Comparison of ENCODE assay signal across 1 cellular context in genomic region chr3:103170651-103171050, GRCh38.
TF ChIP-seq lines count a peak whose summit lies in the region.

No MANE protein-coding gene starts in this region.

TF ChIP-seq in GM12878, 131 proteins besides CTCF, POLR2A, EP300 and RAD21 (continued from another document):
- no peak for TF ChIP-seq CUX1 (IDR thresholded peaks at IDR 0.05; ENCODE audit: insufficient replicate concordance, low read depth, low read length)
- no peak for TF ChIP-seq STAT1 (conservative IDR thresholded peaks at IDR 0.05)
- TF ChIP-seq RCOR1 (conservative IDR thresholded peaks at IDR 0.05; ENCODE audit: low read depth, low read length) = no peak
- peak; percentile 13; the same call in 1 of the 2 replicates for TF ChIP-seq RAD51 (IDR thresholded peaks at IDR 0.05)
- TF ChIP-seq HSF1 (IDR thresholded peaks at IDR 0.05; ENCODE audit: low read depth, low read length) = no peak
- no peak for TF ChIP-seq MLLT1 (IDR thresholded peaks at IDR 0.05)
- TF ChIP-seq TARDBP (IDR thresholded peaks at IDR 0.05; ENCODE audit: borderline replicate concordance) = no peak
- TF ChIP-seq IKZF2 (IDR thresholded peaks at IDR 0.05) = peak in 1 of 2 experiments; percentile 28; a peak in 1 of 4 replicates
- no peak for TF ChIP-seq BCL11A (IDR thresholded peaks at IDR 0.05; ENCODE audit: low read depth, low read length)
- no peak for TF ChIP-seq ZNF592 (IDR thresholded peaks at IDR 0.05)
- no peak for TF ChIP-seq HDAC6 (IDR thresholded peaks at IDR 0.05; ENCODE audit: unreplicated experiment)
- TF ChIP-seq EGR1 (IDR thresholded peaks at IDR 0.05; ENCODE audit: borderline replicate concordance in 1 of 2, low read depth in 2 of 2, low read length in 2 of 2) = no peak
- no peak for TF ChIP-seq ZNF622 (IDR thresholded peaks at IDR 0.05)
